17 cellular contexts compared by ENCODE assay signal in the genomic region with DNA sequence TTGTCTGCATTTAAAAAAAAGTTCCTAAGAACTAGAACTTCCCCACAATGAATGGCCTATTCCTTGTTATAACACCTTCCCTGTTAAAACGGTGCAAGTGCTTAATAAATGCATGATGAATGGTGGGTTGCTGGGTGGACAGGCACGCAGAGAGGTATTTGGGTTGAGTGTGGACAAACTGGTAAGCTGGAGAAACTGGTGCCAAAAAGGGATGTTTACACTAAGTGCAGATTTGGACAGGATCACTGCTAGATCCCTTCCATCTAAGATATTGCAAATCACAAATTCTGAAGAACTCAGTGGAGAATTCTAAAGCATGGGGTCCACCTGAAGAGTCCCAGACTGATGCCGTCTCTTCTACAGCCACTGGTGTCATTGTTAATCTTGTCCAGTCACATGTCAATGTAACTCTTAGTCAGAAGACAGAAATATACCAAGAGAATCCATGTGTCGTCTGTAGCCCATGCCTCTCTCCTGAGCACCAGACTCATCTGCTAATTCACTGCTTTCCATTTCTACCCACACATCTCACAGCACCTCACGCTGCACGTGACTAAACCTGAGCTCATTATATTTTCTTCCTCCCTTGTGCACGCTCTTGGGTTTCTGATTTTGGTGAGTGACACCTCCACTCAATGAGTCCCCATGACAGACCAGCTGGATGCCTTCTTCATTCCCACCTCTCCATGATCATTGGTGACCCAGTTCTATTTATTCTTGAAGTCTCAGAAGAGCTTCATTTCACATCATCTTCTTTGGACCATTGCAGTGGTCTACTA.
"Had no signal": no experiment of that assay in that cellular context is flagged by ENCODE, and none has a peak within 500 bp of the region (broad histone marks: within the 10 kb centered on the region; RNA-seq: fewer than 3 reads in every experiment).

No MANE protein-coding gene starts in this region.

- FAIRE-seq: islet of Langerhans, pancreas had no signal

- H3K27ac Mint-ChIP-seq: activated CD4-positive, alpha-beta memory T cell treated with anti-CD3 and anti-CD28 coated beads, Interleukin-2, amount 10 ng/mL, durations not matched to agents 7 days and 5 days; activated CD4-positive, alpha-beta T cell treated with anti-CD3 and anti-CD28 coated beads, Interleukin-2, amount 10 ng/mL, durations not matched to agents 24 days and 14 days; activated naive CD8-positive, alpha-beta T cell treated with anti-CD3 and anti-CD28 coated beads, Interleukin-2, amount 50 U/mL, for 24 hours; dendritic cell treated with granulocyte-macrophage colony-stimulating factor and Interleukin-4, amounts not matched to agents 40 ng/mL and 50 ng/mL, for 4 days; nephron; stimulated activated naive CD8-positive, alpha-beta T cell treated with anti-CD3 and anti-CD28 coated beads, Interleukin-15, Interleukin-2, amounts not matched to agents 100 ng/mL and 50 ng/mL, for 24 hours had no signal

- H3K4me3 ChIP-seq: esophagus muscularis mucosa, gastroesophageal sphincter, heart left ventricle, pancreas, skin epidermis, thyroid gland, upper lobe of right lung had no signal

- ATAC-seq: activated naive CD8-positive, alpha-beta T cell treated with anti-CD3 and anti-CD28 coated beads, Interleukin-2, amount 50 U/mL, for 24 hours; gastroesophageal sphincter; right cardiac atrium had no signal

- H3K9me3 Mint-ChIP-seq: activated CD4-positive, alpha-beta memory T cell treated with anti-CD3 and anti-CD28 coated beads, Interleukin-2, amount 10 ng/mL, durations not matched to agents 7 days and 5 days; activated CD4-positive, alpha-beta T cell treated with anti-CD3 and anti-CD28 coated beads, Interleukin-2, amount 10 ng/mL, durations not matched to agents 24 days and 14 days; activated naive CD8-positive, alpha-beta T cell treated with anti-CD3 and anti-CD28 coated beads, Interleukin-2, amount 50 U/mL, for 24 hours; dendritic cell treated with granulocyte-macrophage colony-stimulating factor and Interleukin-4, amounts not matched to agents 40 ng/mL and 50 ng/mL, for 4 days; nephron; stimulated activated naive CD8-positive, alpha-beta T cell treated with anti-CD3 and anti-CD28 coated beads, Interleukin-15, Interleukin-2, amounts not matched to agents 100 ng/mL and 50 ng/mL, for 24 hours had no signal

- H3K4me1 Mint-ChIP-seq: activated CD4-positive, alpha-beta memory T cell treated with anti-CD3 and anti-CD28 coated beads, Interleukin-2, amount 10 ng/mL, durations not matched to agents 7 days and 5 days; activated CD4-positive, alpha-beta T cell treated with anti-CD3 and anti-CD28 coated beads, Interleukin-2, amount 10 ng/mL, durations not matched to agents 24 days and 14 days; activated naive CD8-positive, alpha-beta T cell treated with anti-CD3 and anti-CD28 coated beads, Interleukin-2, amount 50 U/mL, for 24 hours had no signal

- H3K4me1 ChIP-seq: pancreas had no signal

- H3K36me3 ChIP-seq: esophagus muscularis mucosa, gastroesophageal sphincter, heart left ventricle, pancreas, thyroid gland, upper lobe of right lung had no signal

- H3K27me3 ChIP-seq: esophagus muscularis mucosa, gastroesophageal sphincter, heart left ventricle, pancreas, thyroid gland, upper lobe of right lung had no signal

- H3K27ac ChIP-seq: esophagus muscularis mucosa, gastroesophageal sphincter, pancreas, skin epidermis, thyroid gland, upper lobe of right lung had no signal

- DNase-seq: activated gamma-delta T cell; effector CD8-positive, alpha-beta T cell had no signal

- H3K9me3 ChIP-seq: esophagus muscularis mucosa, gastroesophageal sphincter, heart left ventricle, pancreas, thyroid gland, upper lobe of right lung had no signal

- H3K4me3 Mint-ChIP-seq: activated CD4-positive, alpha-beta memory T cell treated with anti-CD3 and anti-CD28 coated beads, Interleukin-2, amount 10 ng/mL, durations not matched to agents 7 days and 5 days; activated CD4-positive, alpha-beta T cell treated with anti-CD3 and anti-CD28 coated beads, Interleukin-2, amount 10 ng/mL, durations not matched to agents 24 days and 14 days; activated naive CD8-positive, alpha-beta T cell treated with anti-CD3 and anti-CD28 coated beads, Interleukin-2, amount 50 U/mL, for 24 hours; dendritic cell treated with granulocyte-macrophage colony-stimulating factor and Interleukin-4, amounts not matched to agents 40 ng/mL and 50 ng/mL, for 4 days; nephron; stimulated activated naive CD8-positive, alpha-beta T cell treated with anti-CD3 and anti-CD28 coated beads, Interleukin-15, Interleukin-2, amounts not matched to agents 100 ng/mL and 50 ng/mL, for 24 hours had no signal
